ENCODE assay signal across 15 cellular contexts in genomic region chr17:18156171-18156975, GRCh38. TPM values are rescaled to one million over a fixed set of nuclear protein-coding genes. Genes with fewer than 3 reads are reported as not detected.
DNase-seq lines count a peak whose midpoint lies in the region; ATAC-seq and TF ChIP-seq lines count a peak whose summit lies in the region.
"Had no signal": no experiment of that assay in that cellular context is flagged by ENCODE, and none has a peak within 500 bp of the region (broad histone marks: within the 10 kb centered on the region; RNA-seq: fewer than 3 reads in every experiment).

No MANE protein-coding gene starts in this region.

- peak overlapping the region; percentile 51 for H3K27ac Mint-ChIP-seq in activated CD4-positive, alpha-beta T cell treated with anti-CD3 and anti-CD28 coated beads for 36 hours
- H3K27ac Mint-ChIP-seq in stimulated activated effector memory CD8-positive, alpha-beta T cell treated with anti-CD3 and anti-CD28 coated beads, Interleukin-12 subunit alpha, Interleukin-12 subunit beta, amount 100 ng/mL, for 72 hours = peak overlapping the region; percentile 92
- H3K27ac Mint-ChIP-seq: activated CD4-positive, alpha-beta memory T cell treated with anti-CD3 and anti-CD28 coated beads, Interleukin-2, amount 10 ng/mL, durations not matched to agents 7 days and 5 days; nephron progenitor cell had no signal

- H3K36me3 Mint-ChIP-seq in activated CD4-positive, alpha-beta T cell treated with anti-CD3 and anti-CD28 coated beads for 36 hours (ENCODE audit: low read depth) = no peaks in the 10 kb centered on the region
- H3K36me3 Mint-ChIP-seq in stimulated activated effector memory CD8-positive, alpha-beta T cell treated with anti-CD3 and anti-CD28 coated beads, Interleukin-12 subunit alpha, Interleukin-12 subunit beta, amount 100 ng/mL, for 72 hours = peaks cover 11% of the 10 kb centered on the region

- no peaks in the 10 kb centered on the region for H3K4me1 ChIP-seq in Loucy (ENCODE audit: insufficient read depth, low read length, poor library complexity, severe bottlenecking)

- no peaks in the 10 kb centered on the region for H3K9me3 Mint-ChIP-seq in activated CD4-positive, alpha-beta T cell treated with anti-CD3 and anti-CD28 coated beads for 36 hours (ENCODE audit: low read depth)
- no peaks in the 10 kb centered on the region for H3K9me3 Mint-ChIP-seq in stimulated activated effector memory CD8-positive, alpha-beta T cell treated with anti-CD3 and anti-CD28 coated beads, Interleukin-12 subunit alpha, Interleukin-12 subunit beta, amount 100 ng/mL, for 72 hours
- H3K9me3 Mint-ChIP-seq: activated CD4-positive, alpha-beta memory T cell treated with anti-CD3 and anti-CD28 coated beads, Interleukin-2, amount 10 ng/mL, durations not matched to agents 7 days and 5 days; nephron progenitor cell had no signal

- no peaks in the 10 kb centered on the region for H3K36me3 ChIP-seq in Loucy (ENCODE audit: insufficient read depth, low read length)
- H3K36me3 ChIP-seq: cardiac muscle cell had no signal

- peaks cover 9% of the 10 kb centered on the region for H3K4me1 Mint-ChIP-seq in activated CD4-positive, alpha-beta T cell treated with anti-CD3 and anti-CD28 coated beads for 36 hours
- peaks cover 50% of the 10 kb centered on the region for H3K4me1 Mint-ChIP-seq in stimulated activated effector memory CD8-positive, alpha-beta T cell treated with anti-CD3 and anti-CD28 coated beads, Interleukin-12 subunit alpha, Interleukin-12 subunit beta, amount 100 ng/mL, for 72 hours

- CTCF ChIA-PET in activated CD4-positive, alpha-beta T cell treated with anti-CD3 and anti-CD28 coated beads for 36 hours (lab: Charles Lee) = interaction anchor here (0.8 to 1.6 kb wide), 5 partner anchors 14 to 271 kb away, joined by 3 to 5 read pairs (median 4); partner anchors contain the start of gene ALKBH5

- POLR2A ChIA-PET in activated CD4-positive, alpha-beta T cell treated with anti-CD3 and anti-CD28 coated beads for 36 hours (lab: Charles Lee) = no interaction called here

- peak; percentile 55 for TF ChIP-seq CTCF in Loucy (conservative IDR thresholded peaks at IDR 0.05; ENCODE audit: low read length)

- H3K9ac ChIP-seq in Loucy (ENCODE audit: low read depth, low read length, poor library complexity, severe bottlenecking) = no peak overlapping the region

- H3K79me2 ChIP-seq in Loucy (ENCODE audit: insufficient read depth, low read length) = no peaks in the 10 kb centered on the region

- H3F3A ChIP-seq in Loucy (ENCODE audit: low read depth) = no peaks in the 10 kb centered on the region

- H3K4me3 Mint-ChIP-seq in activated CD4-positive, alpha-beta T cell treated with anti-CD3 and anti-CD28 coated beads for 36 hours = no peak overlapping the region
- no peak overlapping the region for H3K4me3 Mint-ChIP-seq in stimulated activated effector memory CD8-positive, alpha-beta T cell treated with anti-CD3 and anti-CD28 coated beads, Interleukin-12 subunit alpha, Interleukin-12 subunit beta, amount 100 ng/mL, for 72 hours
- H3K4me3 Mint-ChIP-seq: activated CD4-positive, alpha-beta memory T cell treated with anti-CD3 and anti-CD28 coated beads, Interleukin-2, amount 10 ng/mL, durations not matched to agents 7 days and 5 days; nephron progenitor cell had no signal

- H3K4me3 ChIP-seq in Loucy (ENCODE audit: low read length, poor library complexity, severe bottlenecking) = no peak overlapping the region
- H3K4me3 ChIP-seq: cardiac muscle cell had no signal

- H3K9me3 ChIP-seq in Loucy (ENCODE audit: insufficient read depth, low read depth, low read length) = no peaks in the 10 kb centered on the region

- no peaks in the 10 kb centered on the region for H3K9me2 ChIP-seq in Loucy (replicated peaks; ENCODE audit: low read depth, low read length)

- intact Hi-C loops in activated CD4-positive, alpha-beta T cell treated with anti-CD3 and anti-CD28 coated beads for 36 hours (cut with DNase I, micrococcal nuclease) = no loop called here

- H3K27me3 ChIP-seq in Loucy (ENCODE audit: insufficient read depth, low read length, poor library complexity, severe bottlenecking) = no peaks in the 10 kb centered on the region
- H3K27me3 ChIP-seq: cardiac muscle cell had no signal

- DNase-seq in activated CD4-positive, alpha-beta T cell treated with anti-CD3 and anti-CD28 coated beads for 36 hours = no peak
- no peak for DNase-seq in activated CD4-positive, alpha-beta T cell treated with anti-CD3 and anti-CD28 coated beads, Interleukin-2, amount 50 U/mL, for 1 hour
- DNase-seq in dermis blood vessel endothelial cell (peak; percentile 33), NCI-H345 treated with DMSO at 0.1 percent for 48 hours (lab: John Stamatoyannopoulos, UW; ENCODE audit: unreplicated experiment) (no peak), NCI-H2171 (lab: John Stamatoyannopoulos, UW) (no peak), SK-N-DZ (ENCODE audit: low spot score) (no peak)
- DNase-seq in stimulated activated effector memory CD8-positive, alpha-beta T cell treated with anti-CD3 and anti-CD28 coated beads, Interleukin-12 subunit alpha, Interleukin-12 subunit beta, amount 100 ng/mL, for 72 hours (ENCODE audit: low spot score in 2 of 2) = no peak
- DNase-seq: activated CD4-positive, alpha-beta memory T cell treated with anti-CD3 and anti-CD28 coated beads, Interleukin-2, amount 10 ng/mL, durations not matched to agents 7 days and 5 days; activated gamma-delta T cell; DND-41; left ventricle myocardium superior; nephron progenitor cell; T1000 had no signal

- no peak for ATAC-seq in activated CD4-positive, alpha-beta T cell treated with anti-CD3 and anti-CD28 coated beads for 36 hours
- no peak for ATAC-seq in stimulated activated effector memory CD8-positive, alpha-beta T cell treated with anti-CD3 and anti-CD28 coated beads, Interleukin-12 subunit alpha, Interleukin-12 subunit beta, amount 100 ng/mL, for 72 hours
- ATAC-seq: left ventricle myocardium superior had no signal

- no peak overlapping the region for H3K4me2 ChIP-seq in Loucy (ENCODE audit: low read depth, low read length, poor library complexity, severe bottlenecking)

- H2AFZ ChIP-seq in Loucy (ENCODE audit: low read length) = peak overlapping the region; percentile 8; the same call in 1 of the 2 replicates

- no peaks in the 10 kb centered on the region for H4K20me1 ChIP-seq in Loucy (ENCODE audit: insufficient read depth, low read length, poor library complexity, severe bottlenecking)

- no peaks in the 10 kb centered on the region for H3K27me3 Mint-ChIP-seq in activated CD4-positive, alpha-beta T cell treated with anti-CD3 and anti-CD28 coated beads for 36 hours

RNA-seq across cellular contexts. Expression of gene ALKBH5, which starts 27.3 kb away (rescaled TPM):
- total RNA-seq in activated CD4-positive, alpha-beta T cell treated with anti-CD3 and anti-CD28 coated beads for 36 hours = 100 to 1,000 TPM; 163 to 168 TPM
- total RNA-seq in dermis blood vessel endothelial cell = 95.1 and 104 TPM in 2 replicates
- 65.7 and 68.3 TPM in 2 replicates for polyA plus RNA-seq in SK-N-DZ (2014; cell fraction: cytosol; rRNA removed)
- 39.1 and 41.5 TPM in 2 replicates for polyA plus RNA-seq in SK-N-DZ (2014; cell fraction: nucleus; rRNA removed)

RNA-seq across cellular contexts. Expression of gene MYO15A, which starts 47.8 kb away (rescaled TPM):
- total RNA-seq in activated CD4-positive, alpha-beta T cell treated with anti-CD3 and anti-CD28 coated beads for 36 hours = 1 to 10 TPM; 1.1 to 1.5 TPM
- total RNA-seq in dermis blood vessel endothelial cell = under 0.01 and 0.60 TPM in 2 replicates
- 0.29 TPM in 1 of 2 replicates, not detected in the other for polyA plus RNA-seq in SK-N-DZ (2014; cell fraction: cytosol; rRNA removed)
- 1.1 and 1.8 TPM in 2 replicates for polyA plus RNA-seq in SK-N-DZ (2014; cell fraction: nucleus; rRNA removed)
